31 cellular contexts compared by ENCODE assay signal in the genomic region with DNA sequence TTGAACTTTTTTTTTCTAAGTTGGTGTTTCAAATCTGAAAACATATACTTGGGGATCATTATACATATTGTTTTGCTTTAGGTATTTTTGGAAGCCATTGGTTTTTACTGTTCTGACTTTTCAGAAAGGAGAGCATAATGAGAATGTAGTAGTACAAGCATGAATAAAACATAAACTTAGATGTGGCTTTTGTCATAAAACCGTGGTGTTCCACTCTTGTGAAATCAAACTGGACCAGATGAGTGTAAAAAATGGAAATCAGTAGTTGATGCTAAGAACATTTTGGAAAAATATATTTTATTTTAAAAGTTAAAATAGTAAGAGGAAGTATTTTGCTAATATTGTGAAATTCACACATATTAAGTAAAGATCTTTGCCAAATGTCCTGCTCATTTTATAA. TPM values are rescaled to one million over a fixed set of nuclear protein-coding genes. Genes with fewer than 3 reads are reported as not detected.
"Had no signal": no experiment of that assay in that cellular context is flagged by ENCODE, and none has a peak within 500 bp of the region (broad histone marks: within the 10 kb centered on the region; RNA-seq: fewer than 3 reads in every experiment).

No MANE protein-coding gene starts in this region.

- H3K4me3 Mint-ChIP-seq: immature natural killer cell; naive thymus-derived CD4-positive, alpha-beta T cell; natural killer cell treated with Interleukin-12 subunit alpha and Interleukin-12 subunit beta and Interleukin-15 and Interleukin-18, amount 100 ng/mL, for 72 hours; neural crest cell; stimulated activated effector memory CD8-positive, alpha-beta T cell treated with anti-CD3 and anti-CD28 coated beads, Interleukin-12 subunit alpha, Interleukin-12 subunit beta, amount 100 ng/mL, for 72 hours; stimulated activated naive CD8-positive, alpha-beta T cell treated with anti-CD3 and anti-CD28 coated beads, Interleukin-15, Interleukin-2, amounts not matched to agents 100 ng/mL and 50 ng/mL, for 24 hours had no signal

- H3K9me3 Mint-ChIP-seq: natural killer cell treated with Interleukin-12 subunit alpha and Interleukin-12 subunit beta and Interleukin-15 and Interleukin-18, amount 100 ng/mL, for 72 hours; neural crest cell; stimulated activated effector memory CD8-positive, alpha-beta T cell treated with anti-CD3 and anti-CD28 coated beads, Interleukin-12 subunit alpha, Interleukin-12 subunit beta, amount 100 ng/mL, for 72 hours had no signal

- H3K4me1 ChIP-seq: psoas muscle had no signal

- H3K27ac Mint-ChIP-seq: immature natural killer cell; naive thymus-derived CD4-positive, alpha-beta T cell; natural killer cell treated with Interleukin-12 subunit alpha and Interleukin-12 subunit beta and Interleukin-15 and Interleukin-18, amount 100 ng/mL, for 72 hours; stimulated activated effector memory CD8-positive, alpha-beta T cell treated with anti-CD3 and anti-CD28 coated beads, Interleukin-12 subunit alpha, Interleukin-12 subunit beta, amount 100 ng/mL, for 72 hours; stimulated activated naive CD8-positive, alpha-beta T cell treated with anti-CD3 and anti-CD28 coated beads, Interleukin-15, Interleukin-2, amounts not matched to agents 100 ng/mL and 50 ng/mL, for 24 hours had no signal

- H3K27me3 Mint-ChIP-seq: natural killer cell treated with Interleukin-12 subunit alpha and Interleukin-12 subunit beta and Interleukin-15 and Interleukin-18, amount 100 ng/mL, for 72 hours had no signal

- H3K9me3 ChIP-seq: mucosa of descending colon, pancreas, psoas muscle, suprapubic skin, upper lobe of right lung had no signal

- ATAC-seq: heart left ventricle; left cardiac atrium; left lobe of liver; mucosa of descending colon; naive thymus-derived CD4-positive, alpha-beta T cell; natural killer cell treated with Interleukin-12 subunit alpha and Interleukin-12 subunit beta and Interleukin-15 and Interleukin-18, amount 100 ng/mL, for 72 hours; pancreas; psoas muscle; right cardiac atrium; sciatic nerve; stimulated activated effector memory CD8-positive, alpha-beta T cell treated with anti-CD3 and anti-CD28 coated beads, Interleukin-12 subunit alpha, Interleukin-12 subunit beta, amount 100 ng/mL, for 72 hours; upper lobe of right lung had no signal

- H3K36me3 Mint-ChIP-seq: naive thymus-derived CD4-positive, alpha-beta T cell; natural killer cell treated with Interleukin-12 subunit alpha and Interleukin-12 subunit beta and Interleukin-15 and Interleukin-18, amount 100 ng/mL, for 72 hours; stimulated activated effector memory CD8-positive, alpha-beta T cell treated with anti-CD3 and anti-CD28 coated beads, Interleukin-12 subunit alpha, Interleukin-12 subunit beta, amount 100 ng/mL, for 72 hours had no signal

- H3K4me1 Mint-ChIP-seq: immature natural killer cell; neural crest cell; stimulated activated effector memory CD8-positive, alpha-beta T cell treated with anti-CD3 and anti-CD28 coated beads, Interleukin-12 subunit alpha, Interleukin-12 subunit beta, amount 100 ng/mL, for 72 hours had no signal

- DNase-seq: heart left ventricle; hypothalamus; immature natural killer cell; kidney glomerular epithelial cell; left cardiac atrium; mesendoderm; midbrain; mucosa of descending colon; naive thymus-derived CD4-positive, alpha-beta T cell; nucleus accumbens; pancreas; psoas muscle; small intestine; spleen; stimulated activated CD4-positive, alpha-beta T cell treated with anti-CD3 and anti-CD28 coated beads, Interleukin-4, amount 100 ng/mL, for 24 hours; stimulated activated naive CD4-positive, alpha-beta T cell; tibial artery; trophoblast cell; upper lobe of right lung had no signal

- H3K27me3 ChIP-seq: heart left ventricle, pancreas, spleen, suprapubic skin, tibial artery, upper lobe of right lung had no signal

- H3K27ac ChIP-seq: psoas muscle, suprapubic skin, thoracic aorta, upper lobe of right lung had no signal

- H3K4me3 ChIP-seq: heart left ventricle, lung, mucosa of descending colon, pancreas, psoas muscle, spleen, suprapubic skin, tibial artery, upper lobe of right lung had no signal

- H3K36me3 ChIP-seq: pancreas, spleen, suprapubic skin had no signal

RNA-seq across cellular contexts. Expression of a gene that starts 29.6 kb away (rescaled TPM):
- total RNA-seq: myocyte, osteoblast had no signal
